ENCODE assay signal across 19 cellular contexts in the genomic region with DNA sequence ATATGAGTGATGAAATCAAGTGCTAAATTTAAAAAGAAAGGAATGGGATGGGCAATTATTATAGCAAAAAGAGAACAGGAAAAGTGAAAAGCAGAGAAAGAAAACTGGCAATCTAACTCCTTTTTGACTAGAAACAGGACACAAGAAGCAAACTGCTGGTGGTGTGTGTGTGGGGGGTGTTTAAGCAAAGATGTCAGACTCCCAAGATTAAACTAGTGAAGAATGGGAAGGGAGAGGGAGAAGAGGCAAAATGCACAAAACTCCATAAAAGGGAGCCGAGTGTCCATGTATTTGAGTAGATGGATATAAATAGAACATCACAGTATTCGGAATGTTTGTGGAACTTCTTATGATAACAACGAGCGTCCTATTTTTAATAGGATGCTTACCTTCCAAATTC.
A peak's percentile ranks its signal among the peaks of the same experiment; 100 is the strongest.
DNase-seq lines count a peak whose midpoint lies in the region; ATAC-seq and TF ChIP-seq lines count a peak whose summit lies in the region.
"Had no signal": no experiment of that assay in that cellular context is flagged by ENCODE, and none has a peak within 500 bp of the region (broad histone marks: within the 10 kb centered on the region; RNA-seq: fewer than 3 reads in every experiment).

No MANE protein-coding gene starts in this region.

- 3 to 12% methylated on average over 4 of the region's 4 CpGs for WGBS in aorta, 2 donors

- H3K27me3 ChIP-seq in aorta (ENCODE audit: control insufficient read depth in 1 of 2, insufficient read depth in 2 of 2, low read length in 1 of 2): no peaks in the 10 kb centered on the region
- H3K27me3 ChIP-seq: BLaER1 had no signal

- no peaks in the 10 kb centered on the region for H3K9me3 ChIP-seq in aorta (ENCODE audit: control insufficient read depth, low read length)
- H3K9me3 ChIP-seq: BLaER1 had no signal

- intact Hi-C loops in activated CD4-positive, alpha-beta T cell treated with anti-CD3 and anti-CD28 coated beads, Interleukin-2, amount 10 ng/mL, durations not matched to agents 24 days and 14 days (cut with micrococcal nuclease): no loop called here
- intact Hi-C loops in activated CD4-positive, alpha-beta T cell treated with anti-CD3 and anti-CD28 coated beads for 36 hours (cut with DNase I, micrococcal nuclease): no loop called here
- intact Hi-C loops in aorta (cut with DNase I): loop anchor here in 1 of 2 donors (5.0 to 10.0 kb wide), 2 partner anchors 180 to 212 kb away; partner anchors contain the start of gene TRIB2

- H3K4me3 ChIP-seq in aorta (ENCODE audit: low read length in 2 of 2): no peak overlapping the region
- H3K4me3 ChIP-seq: BLaER1, GM23338 had no signal

- no peaks in the 10 kb centered on the region for H3K36me3 Mint-ChIP-seq in activated CD4-positive, alpha-beta T cell treated with anti-CD3 and anti-CD28 coated beads, Interleukin-2, amount 10 ng/mL, durations not matched to agents 24 days and 14 days (ENCODE audit: low read depth)
- H3K36me3 Mint-ChIP-seq in activated CD4-positive, alpha-beta T cell treated with anti-CD3 and anti-CD28 coated beads for 36 hours (ENCODE audit: low read depth): no peaks in the 10 kb centered on the region
- H3K36me3 Mint-ChIP-seq in osteocyte (ENCODE audit: unreplicated experiment): no peaks in the 10 kb centered on the region
- H3K36me3 Mint-ChIP-seq: CD8-positive, alpha-beta T cell had no signal

- peak; percentile 18 for DNase-seq in activated CD4-positive, alpha-beta T cell treated with anti-CD3 and anti-CD28 coated beads, Interleukin-2, amount 10 ng/mL, durations not matched to agents 24 days and 14 days
- no peak for DNase-seq in activated CD4-positive, alpha-beta T cell treated with anti-CD3 and anti-CD28 coated beads for 36 hours
- DNase-seq in left kidney (ENCODE audit: low read depth, low spot score): peak; percentile 32
- no peak for DNase-seq in osteocyte (ENCODE audit: extremely low spot score, unreplicated experiment)
- DNase-seq in aorta: no peak
- DNase-seq in HuH-7 (ENCODE audit: low spot score): no peak
- DNase-seq in DMS114 treated with DMSO at 0.1 percent for 48 hours (lab: John Stamatoyannopoulos, UW; ENCODE audit: unreplicated experiment): no peak
- no peak for DNase-seq in AG08395 (ENCODE audit: low spot score)
- DNase-seq: CD8-positive, alpha-beta T cell; DMS79; NCI-H1092; NCI-H146; NCI-H2081; NCI-H774 had no signal

- no peak overlapping the region for H3K27ac Mint-ChIP-seq in activated CD4-positive, alpha-beta T cell treated with anti-CD3 and anti-CD28 coated beads, Interleukin-2, amount 10 ng/mL, durations not matched to agents 24 days and 14 days
- no peak overlapping the region for H3K27ac Mint-ChIP-seq in activated CD4-positive, alpha-beta T cell treated with anti-CD3 and anti-CD28 coated beads for 36 hours
- peak overlapping the region; percentile 97 for H3K27ac Mint-ChIP-seq in osteocyte (ENCODE audit: unreplicated experiment)
- H3K27ac Mint-ChIP-seq: CD8-positive, alpha-beta T cell; GM23338 had no signal

- H3K27ac ChIP-seq in aorta (ENCODE audit: low read depth in 1 of 2, low read length in 2 of 2): peak overlapping the region; percentile 76 to 90
- H3K27ac ChIP-seq: 22Rv1, BLaER1, KMS-11, RWPE1 had no signal

- POLR2A ChIA-PET in activated CD4-positive, alpha-beta T cell treated with anti-CD3 and anti-CD28 coated beads for 36 hours (lab: Charles Lee): no interaction called here

- H3K36me3 ChIP-seq in aorta (ENCODE audit: control insufficient read depth in 1 of 2, insufficient read depth in 2 of 2, low read length in 1 of 2): no peaks in the 10 kb centered on the region
- H3K36me3 ChIP-seq: BLaER1 had no signal

- ATAC-seq in activated CD4-positive, alpha-beta T cell treated with anti-CD3 and anti-CD28 coated beads for 36 hours: no peak
- ATAC-seq in aorta (ENCODE audit: low FRiP score): no peak
- ATAC-seq: CD8-positive, alpha-beta T cell; GM23338 had no signal

- CTCF ChIA-PET in activated CD4-positive, alpha-beta T cell treated with anti-CD3 and anti-CD28 coated beads for 36 hours (lab: Charles Lee): interaction anchor here (0.6 to 1.1 kb wide), 2 partner anchors 19 to 84 kb away, joined by 3 read pairs; no protein-coding TSS in a partner anchor

- peaks cover 6 to 11% of the 10 kb centered on the region in 2 donors for H3K4me1 ChIP-seq in aorta (ENCODE audit: control insufficient read depth in 1 of 2, insufficient read depth in 2 of 2, low read length in 2 of 2)
- H3K4me1 ChIP-seq: BLaER1 had no signal

- no peak overlapping the region for H3K4me3 Mint-ChIP-seq in activated CD4-positive, alpha-beta T cell treated with anti-CD3 and anti-CD28 coated beads, Interleukin-2, amount 10 ng/mL, durations not matched to agents 24 days and 14 days
- no peak overlapping the region for H3K4me3 Mint-ChIP-seq in activated CD4-positive, alpha-beta T cell treated with anti-CD3 and anti-CD28 coated beads for 36 hours
- H3K4me3 Mint-ChIP-seq in osteocyte (ENCODE audit: unreplicated experiment): no peak overlapping the region
- H3K4me3 Mint-ChIP-seq: CD8-positive, alpha-beta T cell; GM23338 had no signal

- H3K9me3 Mint-ChIP-seq in activated CD4-positive, alpha-beta T cell treated with anti-CD3 and anti-CD28 coated beads, Interleukin-2, amount 10 ng/mL, durations not matched to agents 24 days and 14 days: no peaks in the 10 kb centered on the region
- no peaks in the 10 kb centered on the region for H3K9me3 Mint-ChIP-seq in activated CD4-positive, alpha-beta T cell treated with anti-CD3 and anti-CD28 coated beads for 36 hours (ENCODE audit: low read depth)
- H3K9me3 Mint-ChIP-seq in osteocyte (ENCODE audit: unreplicated experiment): no peaks in the 10 kb centered on the region
- H3K9me3 Mint-ChIP-seq: CD8-positive, alpha-beta T cell; GM23338 had no signal

- H3K4me1 Mint-ChIP-seq in activated CD4-positive, alpha-beta T cell treated with anti-CD3 and anti-CD28 coated beads, Interleukin-2, amount 10 ng/mL, durations not matched to agents 24 days and 14 days: peaks cover 21% of the 10 kb centered on the region
- H3K4me1 Mint-ChIP-seq in activated CD4-positive, alpha-beta T cell treated with anti-CD3 and anti-CD28 coated beads for 36 hours: peaks cover 19% of the 10 kb centered on the region
- peaks cover 69% of the 10 kb centered on the region for H3K4me1 Mint-ChIP-seq in osteocyte (ENCODE audit: unreplicated experiment)

- TF ChIP-seq CTCF in osteocyte (IDR thresholded peaks at IDR 0.05): no peak

- H3K27me3 Mint-ChIP-seq in activated CD4-positive, alpha-beta T cell treated with anti-CD3 and anti-CD28 coated beads, Interleukin-2, amount 10 ng/mL, durations not matched to agents 24 days and 14 days: peaks cover 6% of the 10 kb centered on the region
- H3K27me3 Mint-ChIP-seq in activated CD4-positive, alpha-beta T cell treated with anti-CD3 and anti-CD28 coated beads for 36 hours: no peaks in the 10 kb centered on the region
- no peaks in the 10 kb centered on the region for H3K27me3 Mint-ChIP-seq in osteocyte (ENCODE audit: unreplicated experiment)

Comparison
In these comparisons a context has a peak if more than half of its experiments do, and no peak if none do; other contexts are left out.
1. DNase-seq: peak in activated CD4-positive, alpha-beta T cell treated with anti-CD3 and anti-CD28 coated beads, Interleukin-2, amount 10 ng/mL, durations not matched to agents 24 days and 14 days (single experiment) and left kidney (single experiment); none in activated CD4-positive, alpha-beta T cell treated with anti-CD3 and anti-CD28 coated beads for 36 hours (single experiment), osteocyte (single experiment), aorta (0 of 2), HuH-7 (single experiment), DMS114 treated with DMSO at 0.1 percent for 48 hours (single experiment) and AG08395 (single experiment).